In the genomic region with DNA sequence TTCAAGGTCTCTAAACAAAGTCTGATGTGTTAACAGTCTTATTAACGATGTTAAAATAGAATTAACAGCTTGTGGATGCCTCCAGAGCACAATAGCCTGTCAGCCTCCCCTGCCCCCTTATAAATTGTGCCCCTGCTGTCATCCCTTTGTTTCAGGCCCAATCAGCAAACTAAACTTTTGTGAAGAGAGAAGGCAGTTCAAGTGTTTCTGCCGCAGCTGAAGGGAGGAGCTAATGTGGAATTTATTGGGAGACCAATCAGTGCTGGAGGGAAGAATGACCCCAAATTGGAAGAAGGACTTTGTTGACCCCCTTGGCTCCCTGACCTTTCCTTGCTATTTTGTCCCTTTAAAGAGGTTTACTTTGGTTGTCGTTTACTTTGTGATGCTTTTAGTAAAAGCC, we compare ENCODE assay signal across 1 cellular context.
TF ChIP-seq lines count a peak whose summit lies in the region.

No MANE protein-coding gene starts in this region.

TF ChIP-seq in H1, 55 proteins besides CTCF, POLR2A, EP300 and RAD21 (continued from another document):
- TF ChIP-seq TEAD4 (IDR thresholded peaks at IDR 0.05; ENCODE audit: low read depth, low read length), result peak; percentile 54; the same call in 1 of the 2 replicates
- peak; percentile 57 for TF ChIP-seq TBP (IDR thresholded peaks at IDR 0.05; ENCODE audit: low read depth, low read length)
- TF ChIP-seq TAF1 (IDR thresholded peaks at IDR 0.05; ENCODE audit: low read depth, low read length), result 0 out of 2 replicates have a peak, but pooled peaks have one; percentile 40
- TF ChIP-seq TCF12 (IDR thresholded peaks at IDR 0.05; ENCODE audit: low read depth, low read length), result 0 out of 2 replicates have a peak, but pooled peaks have one; percentile 48
- TF ChIP-seq CBX5 (IDR thresholded peaks at IDR 0.05; ENCODE audit: low read depth, low read length), result no peak
- TF ChIP-seq, protein P1, sequence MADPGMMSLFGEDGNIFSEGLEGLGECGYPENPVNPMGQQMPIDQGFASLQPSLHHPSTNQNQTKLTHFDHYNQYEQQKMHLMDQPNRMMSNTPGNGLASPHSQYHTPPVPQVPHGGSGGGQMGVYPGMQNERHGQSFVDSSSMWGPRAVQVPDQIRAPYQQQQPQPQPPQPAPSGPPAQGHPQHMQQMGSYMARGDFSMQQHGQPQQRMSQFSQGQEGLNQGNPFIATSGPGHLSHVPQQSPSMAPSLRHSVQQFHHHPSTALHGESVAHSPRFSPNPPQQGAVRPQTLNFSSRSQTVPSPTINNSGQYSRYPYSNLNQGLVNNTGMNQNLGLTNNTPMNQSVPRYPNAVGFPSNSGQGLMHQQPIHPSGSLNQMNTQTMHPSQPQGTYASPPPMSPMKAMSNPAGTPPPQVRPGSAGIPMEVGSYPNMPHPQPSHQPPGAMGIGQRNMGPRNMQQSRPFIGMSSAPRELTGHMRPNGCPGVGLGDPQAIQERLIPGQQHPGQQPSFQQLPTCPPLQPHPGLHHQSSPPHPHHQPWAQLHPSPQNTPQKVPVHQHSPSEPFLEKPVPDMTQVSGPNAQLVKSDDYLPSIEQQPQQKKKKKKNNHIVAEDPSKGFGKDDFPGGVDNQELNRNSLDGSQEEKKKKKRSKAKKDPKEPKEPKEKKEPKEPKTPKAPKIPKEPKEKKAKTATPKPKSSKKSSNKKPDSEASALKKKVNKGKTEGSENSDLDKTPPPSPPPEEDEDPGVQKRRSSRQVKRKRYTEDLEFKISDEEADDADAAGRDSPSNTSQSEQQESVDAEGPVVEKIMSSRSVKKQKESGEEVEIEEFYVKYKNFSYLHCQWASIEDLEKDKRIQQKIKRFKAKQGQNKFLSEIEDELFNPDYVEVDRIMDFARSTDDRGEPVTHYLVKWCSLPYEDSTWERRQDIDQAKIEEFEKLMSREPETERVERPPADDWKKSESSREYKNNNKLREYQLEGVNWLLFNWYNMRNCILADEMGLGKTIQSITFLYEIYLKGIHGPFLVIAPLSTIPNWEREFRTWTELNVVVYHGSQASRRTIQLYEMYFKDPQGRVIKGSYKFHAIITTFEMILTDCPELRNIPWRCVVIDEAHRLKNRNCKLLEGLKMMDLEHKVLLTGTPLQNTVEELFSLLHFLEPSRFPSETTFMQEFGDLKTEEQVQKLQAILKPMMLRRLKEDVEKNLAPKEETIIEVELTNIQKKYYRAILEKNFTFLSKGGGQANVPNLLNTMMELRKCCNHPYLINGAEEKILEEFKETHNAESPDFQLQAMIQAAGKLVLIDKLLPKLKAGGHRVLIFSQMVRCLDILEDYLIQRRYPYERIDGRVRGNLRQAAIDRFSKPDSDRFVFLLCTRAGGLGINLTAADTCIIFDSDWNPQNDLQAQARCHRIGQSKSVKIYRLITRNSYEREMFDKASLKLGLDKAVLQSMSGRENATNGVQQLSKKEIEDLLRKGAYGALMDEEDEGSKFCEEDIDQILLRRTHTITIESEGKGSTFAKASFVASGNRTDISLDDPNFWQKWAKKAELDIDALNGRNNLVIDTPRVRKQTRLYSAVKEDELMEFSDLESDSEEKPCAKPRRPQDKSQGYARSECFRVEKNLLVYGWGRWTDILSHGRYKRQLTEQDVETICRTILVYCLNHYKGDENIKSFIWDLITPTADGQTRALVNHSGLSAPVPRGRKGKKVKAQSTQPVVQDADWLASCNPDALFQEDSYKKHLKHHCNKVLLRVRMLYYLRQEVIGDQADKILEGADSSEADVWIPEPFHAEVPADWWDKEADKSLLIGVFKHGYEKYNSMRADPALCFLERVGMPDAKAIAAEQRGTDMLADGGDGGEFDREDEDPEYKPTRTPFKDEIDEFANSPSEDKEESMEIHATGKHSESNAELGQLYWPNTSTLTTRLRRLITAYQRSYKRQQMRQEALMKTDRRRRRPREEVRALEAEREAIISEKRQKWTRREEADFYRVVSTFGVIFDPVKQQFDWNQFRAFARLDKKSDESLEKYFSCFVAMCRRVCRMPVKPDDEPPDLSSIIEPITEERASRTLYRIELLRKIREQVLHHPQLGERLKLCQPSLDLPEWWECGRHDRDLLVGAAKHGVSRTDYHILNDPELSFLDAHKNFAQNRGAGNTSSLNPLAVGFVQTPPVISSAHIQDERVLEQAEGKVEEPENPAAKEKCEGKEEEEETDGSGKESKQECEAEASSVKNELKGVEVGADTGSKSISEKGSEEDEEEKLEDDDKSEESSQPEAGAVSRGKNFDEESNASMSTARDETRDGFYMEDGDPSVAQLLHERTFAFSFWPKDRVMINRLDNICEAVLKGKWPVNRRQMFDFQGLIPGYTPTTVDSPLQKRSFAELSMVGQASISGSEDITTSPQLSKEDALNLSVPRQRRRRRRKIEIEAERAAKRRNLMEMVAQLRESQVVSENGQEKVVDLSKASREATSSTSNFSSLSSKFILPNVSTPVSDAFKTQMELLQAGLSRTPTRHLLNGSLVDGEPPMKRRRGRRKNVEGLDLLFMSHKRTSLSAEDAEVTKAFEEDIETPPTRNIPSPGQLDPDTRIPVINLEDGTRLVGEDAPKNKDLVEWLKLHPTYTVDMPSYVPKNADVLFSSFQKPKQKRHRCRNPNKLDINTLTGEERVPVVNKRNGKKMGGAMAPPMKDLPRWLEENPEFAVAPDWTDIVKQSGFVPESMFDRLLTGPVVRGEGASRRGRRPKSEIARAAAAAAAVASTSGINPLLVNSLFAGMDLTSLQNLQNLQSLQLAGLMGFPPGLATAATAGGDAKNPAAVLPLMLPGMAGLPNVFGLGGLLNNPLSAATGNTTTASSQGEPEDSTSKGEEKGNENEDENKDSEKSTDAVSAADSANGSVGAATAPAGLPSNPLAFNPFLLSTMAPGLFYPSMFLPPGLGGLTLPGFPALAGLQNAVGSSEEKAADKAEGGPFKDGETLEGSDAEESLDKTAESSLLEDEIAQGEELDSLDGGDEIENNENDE (IDR thresholded peaks at IDR 0.05; ENCODE audit: insufficient replicate concordance, low read length), result peak; percentile 91
- 0 out of 2 replicates have a peak, but pooled peaks have one; percentile 67 for TF ChIP-seq SP1 (IDR thresholded peaks at IDR 0.05; ENCODE audit: low read depth, low read length)
- TF ChIP-seq RXRA (IDR thresholded peaks at IDR 0.05; ENCODE audit: insufficient read depth, low read depth, low read length), result no peak
- peak in 1 of 2 experiments; percentile 12 for TF ChIP-seq BCL11A (IDR thresholded peaks at IDR 0.05; ENCODE audit: low read depth in 2 of 2, low read length in 2 of 2)
- TF ChIP-seq KDM1A (IDR thresholded peaks at IDR 0.05; ENCODE audit: borderline replicate concordance, low read length), result no peak
- TF ChIP-seq NANOG (IDR thresholded peaks at IDR 0.05; ENCODE audit: insufficient read depth, low read depth, low read length, poor library complexity, severe bottlenecking), result peak; percentile 92
TF ChIP-seq in H1: peak in this region for 8.
